ENCODE assay signal across 14 cellular contexts in the genomic region with DNA sequence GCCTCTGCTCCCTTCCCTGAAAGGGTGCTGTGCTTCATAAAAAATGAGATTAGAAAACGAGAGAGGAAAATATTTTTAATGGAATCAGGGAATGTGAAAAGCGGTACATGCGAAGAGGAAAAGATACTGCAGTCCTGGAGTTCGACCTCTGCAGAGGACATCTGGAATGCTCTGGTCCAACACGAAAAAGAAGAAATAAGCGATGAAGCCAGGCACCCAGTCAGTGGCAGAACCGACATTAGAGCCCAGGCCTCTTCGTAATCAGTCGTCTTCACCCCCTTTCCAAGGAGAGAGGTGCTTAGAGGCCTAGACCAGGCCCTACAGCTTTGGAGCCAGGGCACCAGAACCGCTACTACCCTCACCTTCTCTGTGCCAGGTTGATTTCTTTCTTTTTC. TPM values are rescaled to one million over a fixed set of nuclear protein-coding genes. Genes with fewer than 3 reads are reported as not detected.
DNase-seq lines count a peak whose midpoint lies in the region; ATAC-seq and TF ChIP-seq lines count a peak whose summit lies in the region.
"Had no signal": no experiment of that assay in that cellular context is flagged by ENCODE, and none has a peak within 500 bp of the region (broad histone marks: within the 10 kb centered on the region; RNA-seq: fewer than 3 reads in every experiment).

No MANE protein-coding gene starts in this region.

- H3K27ac ChIP-seq in layer of hippocampus (ENCODE audit: low read depth, low read length) (peak overlapping the region; percentile 46), stomach (peak overlapping the region in 1 of 5 donors; percentile 7)
- H3K27ac ChIP-seq: upper lobe of left lung had no signal

- no peak for ATAC-seq in GM19455 (IDR thresholded peaks at IDR 0.05; ENCODE audit: unreplicated experiment)
- ATAC-seq: natural killer cell treated with Interleukin-12 subunit alpha and Interleukin-12 subunit beta and Interleukin-15 and Interleukin-18, amount 100 ng/mL, for 72 hours had no signal

- in situ Hi-C loops in astrocyte of the cerebellum (cut with HindIII; ENCODE audit: low sequenced_read_pairs) = no loop called here

- TF ChIP-seq CTCF in astrocyte of the cerebellum (IDR thresholded peaks at IDR 0.05; ENCODE audit: low read depth, low read length, missing control alignments) (no peak), stomach (IDR thresholded peaks at IDR 0.05) (no peak)

- no peak for TF ChIP-seq POLR2A in stomach (IDR thresholded peaks at IDR 0.05)

- H3K36me3 ChIP-seq in stomach = no peaks in the 10 kb centered on the region
- H3K36me3 ChIP-seq: upper lobe of left lung had no signal

- WGBS in stomach, 5 donors = 69 to 78% (median 71%) methylated on average over 10 of the region's 10 CpGs

- H3K4me3 ChIP-seq in astrocyte of the cerebellum (ENCODE audit: low read depth, low read length) = peak overlapping the region; percentile 29
- peak overlapping the region; percentile 29 to 46 (median 38) for H3K4me3 ChIP-seq in stomach

- no peaks in the 10 kb centered on the region for H3K9me3 ChIP-seq in stomach
- H3K9me3 ChIP-seq: upper lobe of left lung had no signal

- TF ChIP-seq EP300 in stomach (IDR thresholded peaks at IDR 0.05) = no peak

- H3K27me3 ChIP-seq in layer of hippocampus (ENCODE audit: control insufficient read depth, insufficient read depth, low read length) = peaks cover 4% of the 10 kb centered on the region
- H3K27me3 ChIP-seq in stomach = peaks cover 0 to 30% (median 12%) of the 10 kb centered on the region in 3 donors

- intact Hi-C loops in stomach (cut with DNase I; ENCODE audit: low total_unique reads) = no loop called here

- DNase-seq in NCI-H2196 (lab: John Stamatoyannopoulos, UW; ENCODE audit: unreplicated experiment) (peak; percentile 22), NCI-H2196 treated with DMSO at 0.1 percent for 48 hours (lab: John Stamatoyannopoulos, UW; ENCODE audit: unreplicated experiment) (no peak), astrocyte of the cerebellum (ENCODE audit: low read depth) (no peak), stomach (no peak), NCI-H748 treated with DMSO at 0.1 percent for 48 hours (lab: John Stamatoyannopoulos, UW) (no peak)
- no peak for DNase-seq in activated CD8-positive, alpha-beta memory T cell treated with anti-CD3 and anti-CD28 coated beads, Interleukin-2, amount 50 U/mL, for 4 hours
- DNase-seq: activated effector memory CD4-positive, alpha-beta T cell treated with Interleukin-2 at 50 U/mL for 16 hours; NCI-H524 treated with DMSO at 0.1 percent for 48 hours; Right ventricle myocardium superior had no signal

- peaks cover 7 to 12% (median 10%) of the 10 kb centered on the region in 4 donors for H3K4me1 ChIP-seq in stomach

RNA-seq across cellular contexts. Expression of gene MARCHF10, which starts 0.5 kb away (rescaled TPM):
- under 1 TPM in 1 of 5 donors, not detected in 4; 0.89 TPM for total RNA-seq in stomach
- under 1 TPM in 1 of 3 donors, not detected in 2; 0.31 TPM for polyA plus RNA-seq in stomach
- total RNA-seq: cardiac septum; natural killer cell treated with Interleukin-12 subunit alpha and Interleukin-12 subunit beta and Interleukin-15 and Interleukin-18, amount 100 ng/mL, for 72 hours; Right ventricle myocardium superior had no signal
